ENCODE assay signal across 11 cellular contexts in genomic region chr15:49471733-49472132, GRCh38. TPM values are rescaled to one million over a fixed set of nuclear protein-coding genes. Genes with fewer than 3 reads are reported as not detected.
A peak's percentile ranks its signal among the peaks of the same experiment; 100 is the strongest.
DNase-seq lines count a peak whose midpoint lies in the region; ATAC-seq and TF ChIP-seq lines count a peak whose summit lies in the region.
"Had no signal": no experiment of that assay in that cellular context is flagged by ENCODE, and none has a peak within 500 bp of the region (broad histone marks: within the 10 kb centered on the region; RNA-seq: fewer than 3 reads in every experiment).

No MANE protein-coding gene starts in this region.

- H3K79me2 ChIP-seq in fibroblast of lung (ENCODE audit: control insufficient read depth, insufficient read depth, low read length) = peaks cover 6% of the 10 kb centered on the region

- H4K20me1 ChIP-seq in fibroblast of lung (ENCODE audit: control insufficient read depth, extremely low read depth, insufficient read depth, low read length) = no peaks in the 10 kb centered on the region

- H3K36me3 ChIP-seq in fibroblast of lung (ENCODE audit: control insufficient read depth, insufficient read depth, low read length) (peaks cover 1% of the 10 kb centered on the region), ascending aorta (no peaks in the 10 kb centered on the region)
- H3K36me3 ChIP-seq: heart left ventricle, vagina had no signal

- TF ChIP-seq CTCF in fibroblast of lung (conservative IDR thresholded peaks at IDR 0.05 in 1 of 2, IDR thresholded peaks at IDR 0.05 in 1 of 2; ENCODE audit: low read depth in 1 of 2, low read length in 2 of 2) (no peak), ascending aorta (IDR thresholded peaks at IDR 0.05) (no peak)

- no peak overlapping the region for H3K27ac ChIP-seq in fibroblast of lung (ENCODE audit: insufficient read depth, low read length)
- no peak overlapping the region for H3K27ac ChIP-seq in ascending aorta
- H3K27ac ChIP-seq: vagina had no signal

- peak overlapping the region; percentile 26 for H3K4me2 ChIP-seq in fibroblast of lung (ENCODE audit: extremely low read depth, insufficient read depth, low read length)

- intact Hi-C loops in ascending aorta (cut with DNase I) = no loop called here

- no peaks in the 10 kb centered on the region for H3K9me3 ChIP-seq in fibroblast of lung (ENCODE audit: control insufficient read depth, insufficient read depth, low read depth, low read length)
- H3K9me3 ChIP-seq in ascending aorta = no peaks in the 10 kb centered on the region
- H3K9me3 ChIP-seq: heart left ventricle, vagina had no signal

- no peak overlapping the region for H2AFZ ChIP-seq in fibroblast of lung (ENCODE audit: low read length)

- no peak for DNase-seq in fibroblast of lung (ENCODE audit: low read depth in 2 of 2)
- no peak for DNase-seq in NCI-H748 (lab: John Stamatoyannopoulos, UW; ENCODE audit: unreplicated experiment)
- DNase-seq in ascending aorta (ENCODE audit: low spot score in 2 of 2) = no peak
- no peak for DNase-seq in stimulated activated CD4-positive, alpha-beta T cell treated with anti-CD3 and anti-CD28 coated beads, Interleukin-2, amount 100 ng/mL, for 48 hours
- DNase-seq: activated naive CD4-positive, alpha-beta T cell; heart left ventricle had no signal

- no peak overlapping the region for H3K4me3 ChIP-seq in fibroblast of lung (replicated peaks in 1 of 4; ENCODE audit: control extremely low read depth in 1 of 4, insufficient read depth in 1 of 4, low read depth in 3 of 4, low read length in 4 of 4)
- H3K4me3 ChIP-seq in ascending aorta = no peak overlapping the region
- H3K4me3 ChIP-seq: heart left ventricle, vagina had no signal

- peaks cover 4% of the 10 kb centered on the region for H3K4me1 ChIP-seq in fibroblast of lung (ENCODE audit: control insufficient read depth, extremely low read depth, insufficient read depth, low read length)
- H3K4me1 ChIP-seq in ascending aorta = peaks cover 0 to under 1% of the 10 kb centered on the region in 2 donors
- H3K4me1 ChIP-seq: vagina had no signal

- H3K27me3 ChIP-seq in fibroblast of lung (ENCODE audit: control insufficient read depth, insufficient read depth, low read length) (no peaks in the 10 kb centered on the region), ascending aorta (no peaks in the 10 kb centered on the region)
- H3K27me3 ChIP-seq: heart left ventricle, vagina had no signal

- no peak overlapping the region for H3K9ac ChIP-seq in fibroblast of lung (ENCODE audit: insufficient read depth, low read length)

- ATAC-seq in GM18870 (IDR thresholded peaks at IDR 0.05; ENCODE audit: unreplicated experiment) (peak; percentile 79), GM21737 (IDR thresholded peaks at IDR 0.05; ENCODE audit: unreplicated experiment) (peak; percentile 49), HG03432 (IDR thresholded peaks at IDR 0.05; ENCODE audit: unreplicated experiment) (peak; percentile 85)
- ATAC-seq: heart left ventricle, PC-3 had no signal

RNA-seq across cellular contexts. Expression of gene FGF7, which starts 48.7 kb away (rescaled TPM):
- total RNA-seq in fibroblast of lung (488 and 527 TPM in 2 replicates), ascending aorta (31.4 TPM)
- polyA plus RNA-seq in fibroblast of lung = 61.5 and 165 TPM in 2 replicates
- polyA plus RNA-seq in fibroblast of lung (2012) = 45.8 and 112 TPM in 2 replicates
- polyA minus RNA-seq in fibroblast of lung (ENCODE audit: low replicate concordance) = 9.9 and 15.0 TPM in 2 replicates
- total RNA-seq: PC-3 had no signal

Comparison
In these comparisons a context has a peak if more than half of its experiments do, and no peak if none do; other contexts are left out.
1. RNA of gene FGF7, which starts 48.7 kb away (total RNA-seq): 488 to 527 TPM in fibroblast of lung; 31.4 TPM in ascending aorta (single experiment); every median in the first group is over 10 times any median in the second.
2. Peak in every context shown above with its lines, with median percentiles within 50 percentile points of each other: ATAC-seq.